ENCODE assay signal across 1 cellular context in the genomic region with DNA sequence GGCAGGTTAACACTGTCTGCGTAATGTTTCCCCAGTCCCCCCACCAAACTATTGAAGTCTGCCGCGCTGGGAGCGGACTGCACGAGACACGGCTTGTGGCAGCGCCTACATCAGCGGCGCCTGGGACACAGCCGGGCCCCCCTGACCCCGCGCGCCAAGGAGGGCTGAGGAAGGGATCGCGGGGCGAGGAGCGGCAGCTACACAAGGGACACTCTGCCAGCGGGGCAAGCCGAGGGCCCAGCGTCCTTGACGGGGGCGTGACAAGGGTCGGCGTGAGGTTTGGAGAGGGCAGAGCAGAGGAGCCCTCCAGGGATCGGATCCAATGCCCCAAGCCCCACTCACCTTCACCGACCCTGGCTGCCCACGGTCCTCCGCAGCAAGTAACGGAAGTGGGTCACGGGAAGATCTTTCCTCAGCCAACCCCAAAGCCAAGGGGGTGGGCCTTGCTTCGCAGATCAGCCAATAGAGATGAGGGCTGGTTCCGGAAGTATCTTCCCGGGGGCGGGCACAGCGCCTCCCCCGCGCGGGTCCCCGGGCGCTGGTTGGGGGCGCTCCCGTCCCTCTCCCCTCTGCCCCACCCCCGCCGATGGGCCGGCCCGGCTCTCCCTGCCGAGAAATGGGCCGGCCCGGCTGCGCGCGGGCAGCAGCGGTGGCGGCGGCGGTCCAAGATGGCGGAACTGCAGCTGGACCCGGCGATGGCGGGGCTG.
TF ChIP-seq lines count a peak whose summit lies in the region.

A gene (minus strand): TSS at position 387 of the 707 bp plus-strand sequence. CDS start 4,319 bp downstream, outside the sequence.
A gene with protein sequence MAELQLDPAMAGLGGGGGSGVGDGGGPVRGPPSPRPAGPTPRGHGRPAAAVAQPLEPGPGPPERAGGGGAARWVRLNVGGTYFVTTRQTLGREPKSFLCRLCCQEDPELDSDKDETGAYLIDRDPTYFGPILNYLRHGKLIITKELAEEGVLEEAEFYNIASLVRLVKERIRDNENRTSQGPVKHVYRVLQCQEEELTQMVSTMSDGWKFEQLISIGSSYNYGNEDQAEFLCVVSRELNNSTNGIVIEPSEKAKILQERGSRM (plus strand): TSS at position 643 of the 707 bp plus-strand sequence. CDS start 26 bp downstream, at position 669.

TF ChIP-seq in HEK293, 187 proteins besides CTCF, POLR2A, EP300 and RAD21 (continued from another document):
- TF ChIP-seq ZBTB20 (tag by site-specific recombination; IDR thresholded peaks at IDR 0.05) = peak; percentile 94
- TF ChIP-seq, protein P1, sequence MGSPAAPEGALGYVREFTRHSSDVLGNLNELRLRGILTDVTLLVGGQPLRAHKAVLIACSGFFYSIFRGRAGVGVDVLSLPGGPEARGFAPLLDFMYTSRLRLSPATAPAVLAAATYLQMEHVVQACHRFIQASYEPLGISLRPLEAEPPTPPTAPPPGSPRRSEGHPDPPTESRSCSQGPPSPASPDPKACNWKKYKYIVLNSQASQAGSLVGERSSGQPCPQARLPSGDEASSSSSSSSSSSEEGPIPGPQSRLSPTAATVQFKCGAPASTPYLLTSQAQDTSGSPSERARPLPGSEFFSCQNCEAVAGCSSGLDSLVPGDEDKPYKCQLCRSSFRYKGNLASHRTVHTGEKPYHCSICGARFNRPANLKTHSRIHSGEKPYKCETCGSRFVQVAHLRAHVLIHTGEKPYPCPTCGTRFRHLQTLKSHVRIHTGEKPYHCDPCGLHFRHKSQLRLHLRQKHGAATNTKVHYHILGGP (tag by site-specific recombination; IDR thresholded peaks at IDR 0.05) = no peak
- TF ChIP-seq, protein P2, sequence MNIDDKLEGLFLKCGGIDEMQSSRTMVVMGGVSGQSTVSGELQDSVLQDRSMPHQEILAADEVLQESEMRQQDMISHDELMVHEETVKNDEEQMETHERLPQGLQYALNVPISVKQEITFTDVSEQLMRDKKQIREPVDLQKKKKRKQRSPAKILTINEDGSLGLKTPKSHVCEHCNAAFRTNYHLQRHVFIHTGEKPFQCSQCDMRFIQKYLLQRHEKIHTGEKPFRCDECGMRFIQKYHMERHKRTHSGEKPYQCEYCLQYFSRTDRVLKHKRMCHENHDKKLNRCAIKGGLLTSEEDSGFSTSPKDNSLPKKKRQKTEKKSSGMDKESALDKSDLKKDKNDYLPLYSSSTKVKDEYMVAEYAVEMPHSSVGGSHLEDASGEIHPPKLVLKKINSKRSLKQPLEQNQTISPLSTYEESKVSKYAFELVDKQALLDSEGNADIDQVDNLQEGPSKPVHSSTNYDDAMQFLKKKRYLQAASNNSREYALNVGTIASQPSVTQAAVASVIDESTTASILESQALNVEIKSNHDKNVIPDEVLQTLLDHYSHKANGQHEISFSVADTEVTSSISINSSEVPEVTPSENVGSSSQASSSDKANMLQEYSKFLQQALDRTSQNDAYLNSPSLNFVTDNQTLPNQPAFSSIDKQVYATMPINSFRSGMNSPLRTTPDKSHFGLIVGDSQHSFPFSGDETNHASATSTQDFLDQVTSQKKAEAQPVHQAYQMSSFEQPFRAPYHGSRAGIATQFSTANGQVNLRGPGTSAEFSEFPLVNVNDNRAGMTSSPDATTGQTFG (tag by site-specific recombination; IDR thresholded peaks at IDR 0.05; ENCODE audit: borderline replicate concordance) = no peak
- TF ChIP-seq ZNF416 (tag by site-specific recombination; IDR thresholded peaks at IDR 0.05) = no peak
- no peak for TF ChIP-seq ZNF202 (tag by site-specific recombination; IDR thresholded peaks at IDR 0.05; ENCODE audit: borderline replicate concordance)
- TF ChIP-seq ZNF48 (tag by site-specific recombination; IDR thresholded peaks at IDR 0.05) = no peak
- no peak for TF ChIP-seq TCF7L2 (IDR thresholded peaks at IDR 0.05; ENCODE audit: borderline replicate concordance, low read depth, low read length)
- TF ChIP-seq, protein P3, sequence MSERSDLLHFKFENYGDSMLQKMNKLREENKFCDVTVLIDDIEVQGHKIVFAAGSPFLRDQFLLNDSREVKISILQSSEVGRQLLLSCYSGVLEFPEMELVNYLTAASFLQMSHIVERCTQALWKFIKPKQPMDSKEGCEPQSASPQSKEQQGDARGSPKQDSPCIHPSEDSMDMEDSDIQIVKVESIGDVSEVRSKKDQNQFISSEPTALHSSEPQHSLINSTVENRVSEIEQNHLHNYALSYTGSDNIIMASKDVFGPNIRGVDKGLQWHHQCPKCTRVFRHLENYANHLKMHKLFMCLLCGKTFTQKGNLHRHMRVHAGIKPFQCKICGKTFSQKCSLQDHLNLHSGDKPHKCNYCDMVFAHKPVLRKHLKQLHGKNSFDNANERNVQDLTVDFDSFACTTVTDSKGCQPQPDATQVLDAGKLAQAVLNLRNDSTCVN (tag by site-specific recombination; optimal IDR thresholded peaks at IDR 0.05) = peak; percentile 90
- no peak for TF ChIP-seq ZNF560 (tag by site-specific recombination; IDR thresholded peaks at IDR 0.05; ENCODE audit: borderline replicate concordance)
- peak; percentile 95 for TF ChIP-seq ZBTB8A (tag by site-specific recombination; IDR thresholded peaks at IDR 0.05)
- TF ChIP-seq, protein P4, sequence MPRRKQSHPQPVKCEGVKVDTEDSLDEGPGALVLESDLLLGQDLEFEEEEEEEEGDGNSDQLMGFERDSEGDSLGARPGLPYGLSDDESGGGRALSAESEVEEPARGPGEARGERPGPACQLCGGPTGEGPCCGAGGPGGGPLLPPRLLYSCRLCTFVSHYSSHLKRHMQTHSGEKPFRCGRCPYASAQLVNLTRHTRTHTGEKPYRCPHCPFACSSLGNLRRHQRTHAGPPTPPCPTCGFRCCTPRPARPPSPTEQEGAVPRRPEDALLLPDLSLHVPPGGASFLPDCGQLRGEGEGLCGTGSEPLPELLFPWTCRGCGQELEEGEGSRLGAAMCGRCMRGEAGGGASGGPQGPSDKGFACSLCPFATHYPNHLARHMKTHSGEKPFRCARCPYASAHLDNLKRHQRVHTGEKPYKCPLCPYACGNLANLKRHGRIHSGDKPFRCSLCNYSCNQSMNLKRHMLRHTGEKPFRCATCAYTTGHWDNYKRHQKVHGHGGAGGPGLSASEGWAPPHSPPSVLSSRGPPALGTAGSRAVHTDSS (tag by site-specific recombination; IDR thresholded peaks at IDR 0.05) = no peak
- no peak for TF ChIP-seq ZNF670 (tag by site-specific recombination; IDR thresholded peaks at IDR 0.05; ENCODE audit: low read depth)
- TF ChIP-seq, protein P5, sequence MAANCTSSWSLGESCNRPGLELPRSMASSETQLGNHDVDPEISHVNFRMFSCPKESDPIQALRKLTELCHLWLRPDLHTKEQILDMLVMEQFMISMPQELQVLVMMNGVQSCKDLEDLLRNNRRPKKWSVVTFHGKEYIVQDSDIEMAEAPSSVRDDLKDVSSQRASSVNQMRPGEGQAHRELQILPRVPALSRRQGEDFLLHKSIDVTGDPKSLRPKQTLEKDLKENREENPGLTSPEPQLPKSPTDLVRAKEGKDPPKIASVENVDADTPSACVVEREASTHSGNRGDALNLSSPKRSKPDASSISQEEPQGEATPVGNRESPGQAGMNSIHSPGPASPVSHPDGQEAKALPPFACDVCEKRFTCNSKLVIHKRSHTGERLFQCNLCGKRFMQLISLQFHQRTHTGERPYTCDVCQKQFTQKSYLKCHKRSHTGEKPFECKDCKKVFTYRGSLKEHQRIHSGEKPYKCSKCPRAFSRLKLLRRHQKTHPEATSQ (tag by site-specific recombination; IDR thresholded peaks at IDR 0.05) = peak; percentile 14; the same call in 1 of the 2 replicates
- TF ChIP-seq ZNF394 (tag by site-specific recombination; IDR thresholded peaks at IDR 0.05; ENCODE audit: borderline replicate concordance) = 0 out of 2 replicates have a peak, but pooled peaks have one; percentile 8
- TF ChIP-seq ZNF747 (tag by site-specific recombination; IDR thresholded peaks at IDR 0.05) = no peak
- TF ChIP-seq YY2 (tag by site-specific recombination; IDR thresholded peaks at IDR 0.05) = no peak
- TF ChIP-seq ZNF529 (tag by site-specific recombination; IDR thresholded peaks at IDR 0.05; ENCODE audit: insufficient replicate concordance) = no peak
- TF ChIP-seq, protein P6, sequence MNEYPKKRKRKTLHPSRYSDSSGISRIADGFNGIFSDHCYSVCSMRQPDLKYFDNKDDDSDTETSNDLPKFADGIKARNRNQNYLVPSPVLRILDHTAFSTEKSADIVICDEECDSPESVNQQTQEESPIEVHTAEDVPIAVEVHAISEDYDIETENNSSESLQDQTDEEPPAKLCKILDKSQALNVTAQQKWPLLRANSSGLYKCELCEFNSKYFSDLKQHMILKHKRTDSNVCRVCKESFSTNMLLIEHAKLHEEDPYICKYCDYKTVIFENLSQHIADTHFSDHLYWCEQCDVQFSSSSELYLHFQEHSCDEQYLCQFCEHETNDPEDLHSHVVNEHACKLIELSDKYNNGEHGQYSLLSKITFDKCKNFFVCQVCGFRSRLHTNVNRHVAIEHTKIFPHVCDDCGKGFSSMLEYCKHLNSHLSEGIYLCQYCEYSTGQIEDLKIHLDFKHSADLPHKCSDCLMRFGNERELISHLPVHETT (tag by site-specific recombination; IDR thresholded peaks at IDR 0.05) = no peak
- no peak for TF ChIP-seq ZNF169 (tag by site-specific recombination; IDR thresholded peaks at IDR 0.05)
- no peak for TF ChIP-seq ZNF707 (tag by site-specific recombination; IDR thresholded peaks at IDR 0.05)
- TF ChIP-seq, protein P7, sequence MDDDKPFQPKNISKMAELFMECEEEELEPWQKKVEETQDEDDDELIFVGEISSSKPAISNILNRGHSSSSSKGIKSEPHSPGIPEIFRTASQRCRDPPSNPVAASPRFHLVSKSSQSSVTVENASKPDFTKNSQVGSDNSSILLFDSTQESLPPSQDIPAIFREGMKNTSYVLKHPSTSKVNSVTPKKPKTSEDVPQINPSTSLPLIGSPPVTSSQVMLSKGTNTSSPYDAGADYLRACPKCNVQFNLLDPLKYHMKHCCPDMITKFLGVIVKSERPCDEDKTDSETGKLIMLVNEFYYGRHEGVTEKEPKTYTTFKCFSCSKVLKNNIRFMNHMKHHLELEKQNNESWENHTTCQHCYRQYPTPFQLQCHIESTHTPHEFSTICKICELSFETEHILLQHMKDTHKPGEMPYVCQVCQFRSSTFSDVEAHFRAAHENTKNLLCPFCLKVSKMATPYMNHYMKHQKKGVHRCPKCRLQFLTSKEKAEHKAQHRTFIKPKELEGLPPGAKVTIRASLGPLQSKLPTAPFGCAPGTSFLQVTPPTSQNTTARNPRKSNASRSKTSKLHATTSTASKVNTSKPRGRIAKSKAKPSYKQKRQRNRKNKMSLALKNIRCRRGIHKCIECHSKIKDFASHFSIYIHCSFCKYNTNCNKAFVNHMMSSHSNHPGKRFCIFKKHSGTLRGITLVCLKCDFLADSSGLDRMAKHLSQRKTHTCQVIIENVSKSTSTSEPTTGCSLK (tag by site-specific recombination; IDR thresholded peaks at IDR 0.05) = no peak
- TF ChIP-seq ZFP41 (tag by site-specific recombination; IDR thresholded peaks at IDR 0.05; ENCODE audit: borderline replicate concordance) = no peak
- peak; percentile 80 for TF ChIP-seq GLIS2 (tag by site-specific recombination; IDR thresholded peaks at IDR 0.05)
- peak; percentile 54 for TF ChIP-seq GLIS1 (tag by site-specific recombination; IDR thresholded peaks at IDR 0.05)
- TF ChIP-seq KLF7 (tag by site-specific recombination; IDR thresholded peaks at IDR 0.05; ENCODE audit: borderline replicate concordance) = no peak
- TF ChIP-seq ZNF624 (tag by site-specific recombination; IDR thresholded peaks at IDR 0.05) = no peak
- no peak; the same call in 1 of the 2 replicates for TF ChIP-seq ZNF792 (tag by site-specific recombination; IDR thresholded peaks at IDR 0.05)
- no peak for TF ChIP-seq ZNF391 (tag by site-specific recombination; IDR thresholded peaks at IDR 0.05; ENCODE audit: borderline replicate concordance, low read depth)
